11 cellular contexts compared by ENCODE assay signal in genomic region chr20:51650685-51651134, GRCh38.
A peak's percentile ranks its signal among the peaks of the same experiment; 100 is the strongest.
DNase-seq lines count a peak whose midpoint lies in the region; ATAC-seq, FAIRE-seq and TF ChIP-seq lines count a peak whose summit lies in the region.
"Had no signal": no experiment of that assay in that cellular context is flagged by ENCODE, and none has a peak within 500 bp of the region (broad histone marks: within the 10 kb centered on the region; RNA-seq: fewer than 3 reads in every experiment).

No MANE protein-coding gene starts in this region.

- DNase-seq in EH (ENCODE audit: low read depth) (peak; percentile 62), IMR-90 (peak; percentile 78), K562 (ENCODE audit: extremely low read depth in 1 of 4, low spot score in 3 of 4) (no peak), mesothelial cell of epicardium (ENCODE audit: low spot score in 2 of 2, unreplicated experiment in 2 of 2) (no peak)
- DNase-seq in activated CD4-positive, alpha-beta memory T cell treated with anti-CD3 and anti-CD28 coated beads for 36 hours: no peak
- no peak for DNase-seq in CD8-positive, alpha-beta T cell
- DNase-seq: activated naive CD8-positive, alpha-beta T cell treated with anti-CD3 and anti-CD28 coated beads for 36 hours; stimulated activated CD4-positive, alpha-beta T cell treated with anti-CD3 and anti-CD28 coated beads, Interleukin-2, amount 100 ng/mL, for 24 hours had no signal

- H3K9me3 ChIP-seq in IMR-90 (ENCODE audit: control insufficient read depth, insufficient read depth, low read length) (no peaks in the 10 kb centered on the region), K562 (replicated peaks; ENCODE audit: control insufficient read depth, insufficient read depth, low read depth, low read length) (0 out of 2 replicates have a peak, but pooled peaks cover 2% of the 10 kb centered on the region)
- H3K9me3 ChIP-seq in CD8-positive, alpha-beta T cell (ENCODE audit: low read length): no peaks in the 10 kb centered on the region

- ATAC-seq in IMR-90 (ENCODE audit: low read depth) (peak; percentile 69), K562 (0 out of 3 replicates have a peak, but pooled peaks have one; percentile 34), HG03521 (IDR thresholded peaks at IDR 0.05; ENCODE audit: unreplicated experiment) (no peak)
- ATAC-seq in activated CD4-positive, CD25-positive, alpha-beta regulatory T cell treated with anti-CD3 and anti-CD28 coated beads, Interleukin-2, amount 50 U/mL, for 24 hours: no peak
- no peak for ATAC-seq in CD8-positive, alpha-beta T cell

- BruUV-seq in IMR-90 (replicated peaks; lab: Mats Ljungman, UMichigan) (no TSS peak), K562 (replicated peaks; lab: Mats Ljungman, UMichigan) (no TSS peak)

- no peak overlapping the region; the same call in 1 of the 2 replicates for H4K91ac ChIP-seq in IMR-90 (ENCODE audit: insufficient read depth, low read depth, low read length)

- peak overlapping the region; percentile 33 for H2BK120ac ChIP-seq in IMR-90 (ENCODE audit: low read depth, low read length)

- dilution Hi-C loops in IMR-90 (cut with HindIII; ENCODE audit: low sequenced_read_pairs, unreplicated experiment): no loop called here

- H3K27ac ChIP-seq in IMR-90 (ENCODE audit: insufficient read depth, low read length) (no peak overlapping the region), K562 (ENCODE audit: extremely low read depth, low read depth, low read length) (no peak overlapping the region)
- no peak overlapping the region for H3K27ac ChIP-seq in CD8-positive, alpha-beta T cell (ENCODE audit: low read depth, low read length)

- peak overlapping the region; percentile 1; the same call in 1 of the 2 replicates for H4K5ac ChIP-seq in IMR-90 (ENCODE audit: low read depth, low read length)

- peak overlapping the region; percentile 20; the same call in 1 of the 2 replicates for H3K23ac ChIP-seq in IMR-90 (ENCODE audit: low read depth, low read length)

- H4K20me1 ChIP-seq in IMR-90 (ENCODE audit: insufficient read depth, low read length) (no peaks in the 10 kb centered on the region; the same call in 1 of the 2 replicates), K562 (replicated peaks; ENCODE audit: control insufficient read depth, insufficient read depth, low read length) (no peaks in the 10 kb centered on the region; the same call in 1 of the 2 replicates)

- peaks cover 29% of the 10 kb centered on the region for H3K36me3 Mint-ChIP-seq in mesothelial cell of epicardium
- no peaks in the 10 kb centered on the region for H3K36me3 Mint-ChIP-seq in activated CD4-positive, alpha-beta memory T cell treated with anti-CD3 and anti-CD28 coated beads for 36 hours
- H3K36me3 Mint-ChIP-seq in CD8-positive, alpha-beta T cell: no peaks in the 10 kb centered on the region
- H3K36me3 Mint-ChIP-seq: activated naive CD8-positive, alpha-beta T cell treated with anti-CD3 and anti-CD28 coated beads for 36 hours had no signal

- no peaks in the 10 kb centered on the region for H3K9me3 Mint-ChIP-seq in mesothelial cell of epicardium
- H3K9me3 Mint-ChIP-seq in activated CD4-positive, alpha-beta memory T cell treated with anti-CD3 and anti-CD28 coated beads for 36 hours: no peaks in the 10 kb centered on the region
- no peaks in the 10 kb centered on the region for H3K9me3 Mint-ChIP-seq in CD8-positive, alpha-beta T cell
- H3K9me3 Mint-ChIP-seq: activated naive CD8-positive, alpha-beta T cell treated with anti-CD3 and anti-CD28 coated beads for 36 hours had no signal

- H3K9me1 ChIP-seq in IMR-90 (ENCODE audit: insufficient read depth, low read length) (peaks cover 4% of the 10 kb centered on the region), K562 (ENCODE audit: control insufficient read depth, insufficient read depth, low read length) (no peaks in the 10 kb centered on the region)

- 0 out of 3 replicates have a peak overlapping the region, but pooled peaks have one; percentile 29 for H2BK15ac ChIP-seq in IMR-90 (ENCODE audit: low read depth, low read length)

- POLR2A ChIA-PET in IMR-90 (lab: Charles Lee; ENCODE audit: unreplicated experiment) (no interaction called here), K562 (lab: Yijun Ruan, JAX) (no interaction called here)
- POLR2A ChIA-PET in activated CD4-positive, alpha-beta memory T cell treated with anti-CD3 and anti-CD28 coated beads for 36 hours (lab: Charles Lee): no interaction called here
- POLR2A ChIA-PET in CD8-positive, alpha-beta T cell (lab: Charles Lee): no interaction called here

- H3K79me2 ChIP-seq in K562 (ENCODE audit: control insufficient read depth, insufficient read depth, low read length): no peaks in the 10 kb centered on the region

- H3K4me3 ChIP-seq in IMR-90 (ENCODE audit: insufficient read depth, low read depth, low read length) (no peak overlapping the region), K562 (no peak overlapping the region)
- H3K4me3 ChIP-seq in CD8-positive, alpha-beta T cell (ENCODE audit: low read depth, low read length): no peak overlapping the region

- 0 out of 2 replicates have a peak overlapping the region, but pooled peaks have one; percentile 46 for H2BK20ac ChIP-seq in IMR-90 (ENCODE audit: low read depth, low read length)

- TF ChIP-seq CTCF in IMR-90 (conservative IDR thresholded peaks at IDR 0.05; ENCODE audit: low read depth, low read length) (no peak), K562 (IDR thresholded peaks at IDR 0.05 in 2 of 3, conservative IDR thresholded peaks at IDR 0.05 in 1 of 3; ENCODE audit: insufficient read depth in 2 of 3, low read depth in 1 of 3, low read length in 3 of 3) (no peak), mesothelial cell of epicardium (IDR thresholded peaks at IDR 0.05; ENCODE audit: unreplicated experiment) (no peak)
- no peak for TF ChIP-seq CTCF in CD8-positive, alpha-beta T cell (IDR thresholded peaks at IDR 0.05)

- CTCF ChIA-PET in IMR-90 (lab: Yijun Ruan, JAX): no interaction called here
- CTCF ChIA-PET in K562 (lab: Yijun Ruan, JAX; ENCODE audit: low intra/inter-chr PET ratio): interaction anchor here (0.9 kb wide), 1 partner anchor 279 kb away, joined by 4 read pairs; no protein-coding TSS in a partner anchor
- CTCF ChIA-PET in activated CD4-positive, alpha-beta memory T cell treated with anti-CD3 and anti-CD28 coated beads for 36 hours (lab: Charles Lee): no interaction called here
- CTCF ChIA-PET in CD8-positive, alpha-beta T cell (lab: Charles Lee): no interaction called here

- H3K36me3 ChIP-seq in IMR-90 (ENCODE audit: control insufficient read depth, insufficient read depth, low read length) (peaks cover 7% of the 10 kb centered on the region; the same call in 1 of the 2 replicates), K562 (ENCODE audit: control insufficient read depth, insufficient read depth, low read length) (no peaks in the 10 kb centered on the region)
- H3K36me3 ChIP-seq in CD8-positive, alpha-beta T cell (ENCODE audit: insufficient read depth, low read length): no peaks in the 10 kb centered on the region

- H4K8ac ChIP-seq in IMR-90 (ENCODE audit: low read depth in 2 of 2, low read length in 2 of 2): peak overlapping the region; percentile 5 to 68; a peak in 1 of 4 replicates

- H3K9ac ChIP-seq in IMR-90 (ENCODE audit: low read depth, low read length): no peak overlapping the region
- no peak overlapping the region for H3K9ac ChIP-seq in K562 (ENCODE audit: insufficient read depth in 1 of 2, low read depth in 2 of 2, low read length in 2 of 2)

- peaks cover 2 to 32% of the 10 kb centered on the region in 2 experiments; a peak in 2 of 4 replicates for H3K79me1 ChIP-seq in IMR-90 (ENCODE audit: low read depth in 1 of 2, low read length in 2 of 2)

- no CpG with 5 or more reads among the region's 5 CpGs for WGBS in IMR-90 (ENCODE audit: extremely low coverage in 2 of 2, insufficient read length in 1 of 2), 2 experiments
- 35% methylated on average over 5 of the region's 5 CpGs for WGBS in K562 (ENCODE audit: insufficient coverage, low coverage, missing lambda C conversion rate)

- H3K27me3 ChIP-seq in IMR-90 (ENCODE audit: control insufficient read depth, insufficient read depth, low read length) (no peaks in the 10 kb centered on the region), K562 (ENCODE audit: control insufficient read depth in 2 of 2, insufficient read depth in 2 of 2, low read length in 2 of 2) (peaks cover 15 to 30% of the 10 kb centered on the region in 2 experiments; a peak in 4 of 5 replicates)
- H3K27me3 ChIP-seq in CD8-positive, alpha-beta T cell (ENCODE audit: insufficient read depth, low read length): no peaks in the 10 kb centered on the region

- no peak for TF ChIP-seq RAD21 in IMR-90 (IDR thresholded peaks at IDR 0.05; ENCODE audit: low read length)
- TF ChIP-seq RAD21 in K562 (CRISPR knock-in tag; conservative IDR thresholded peaks at IDR 0.05 in 1 of 2, IDR thresholded peaks at IDR 0.05 in 1 of 2): no peak

- H2AFZ ChIP-seq in IMR-90 (replicated peaks; ENCODE audit: low read length, poor library complexity): no peak overlapping the region
- 0 out of 2 replicates have a peak overlapping the region, but pooled peaks have one; percentile 31 for H2AFZ ChIP-seq in K562 (ENCODE audit: low read depth, low read length)

- no peak for TF ChIP-seq EP300 in K562 (IDR thresholded peaks at IDR 0.05; ENCODE audit: low read length)

- no peak overlapping the region for H3K56ac ChIP-seq in IMR-90 (ENCODE audit: extremely low read depth, insufficient read depth, low read length)

- no peak for TF ChIP-seq POLR2A in IMR-90 (IDR thresholded peaks at IDR 0.05; ENCODE audit: low read depth, low read length)
- no peak for TF ChIP-seq POLR2A in K562 (conservative IDR thresholded peaks at IDR 0.05)

- no peak overlapping the region for H2AK9ac ChIP-seq in IMR-90 (replicated peaks; ENCODE audit: low read depth, low read length, poor library complexity)

- in situ Hi-C loops in IMR-90 (cut with MboI; ENCODE audit: low sequenced_read_pairs) (no loop called here), K562 (cut with MboI) (no loop called here)

- H3K27ac Mint-ChIP-seq in mesothelial cell of epicardium: peak overlapping the region; percentile 30
- H3K27ac Mint-ChIP-seq in activated CD4-positive, alpha-beta memory T cell treated with anti-CD3 and anti-CD28 coated beads for 36 hours: no peak overlapping the region
- no peak overlapping the region for H3K27ac Mint-ChIP-seq in CD8-positive, alpha-beta T cell
- H3K27ac Mint-ChIP-seq: activated naive CD8-positive, alpha-beta T cell treated with anti-CD3 and anti-CD28 coated beads for 36 hours had no signal

- H2AK5ac ChIP-seq in IMR-90 (ENCODE audit: low read depth, low read length): peak overlapping the region; percentile 81

- H3K4me3 Mint-ChIP-seq in mesothelial cell of epicardium: no peak overlapping the region
- no peak overlapping the region for H3K4me3 Mint-ChIP-seq in activated CD4-positive, alpha-beta memory T cell treated with anti-CD3 and anti-CD28 coated beads for 36 hours
- H3K4me3 Mint-ChIP-seq in CD8-positive, alpha-beta T cell: no peak overlapping the region
- H3K4me3 Mint-ChIP-seq: activated naive CD8-positive, alpha-beta T cell treated with anti-CD3 and anti-CD28 coated beads for 36 hours had no signal

- H3K4me2 ChIP-seq in IMR-90 (ENCODE audit: low read depth, low read length): peak overlapping the region; percentile 7; the same call in 1 of the 2 replicates
- H3K4me2 ChIP-seq in K562 (ENCODE audit: insufficient read depth, low read length): no peak overlapping the region

- FAIRE-seq in K562 (lab: Jason Lieb, UNC): peak; percentile 49
- FAIRE-seq: keratinocyte had no signal

- H3K4me1 ChIP-seq in IMR-90 (ENCODE audit: control insufficient read depth, insufficient read depth, low read length) (peaks cover 3% of the 10 kb centered on the region; the same call in 1 of the 2 replicates), K562 (replicated peaks in 1 of 2; ENCODE audit: control insufficient read depth in 2 of 2, insufficient read depth in 2 of 2, low read length in 2 of 2) (peaks cover 0 to 3% of the 10 kb centered on the region in 2 experiments; a peak in 1 of 5 replicates)
- no peaks in the 10 kb centered on the region for H3K4me1 ChIP-seq in CD8-positive, alpha-beta T cell (ENCODE audit: insufficient read depth, low read length)

- peak overlapping the region; percentile 45; the same call in 1 of the 2 replicates for H3K4ac ChIP-seq in IMR-90 (ENCODE audit: low read depth, low read length)

- H3K4me1 Mint-ChIP-seq in mesothelial cell of epicardium: peaks cover 13% of the 10 kb centered on the region
- H3K4me1 Mint-ChIP-seq in activated CD4-positive, alpha-beta memory T cell treated with anti-CD3 and anti-CD28 coated beads for 36 hours (ENCODE audit: low read depth): no peaks in the 10 kb centered on the region
- no peaks in the 10 kb centered on the region for H3K4me1 Mint-ChIP-seq in CD8-positive, alpha-beta T cell (ENCODE audit: low read depth)
- H3K4me1 Mint-ChIP-seq: activated naive CD8-positive, alpha-beta T cell treated with anti-CD3 and anti-CD28 coated beads for 36 hours had no signal

- peak overlapping the region; percentile 50 for H3K14ac ChIP-seq in IMR-90 (replicated peaks; ENCODE audit: low read depth, low read length)

- H3K18ac ChIP-seq in IMR-90 (ENCODE audit: low read depth, low read length): peak overlapping the region; percentile 79; the same call in 1 of the 2 replicates

- intact Hi-C loops in IMR-90 (cut with micrococcal nuclease): no loop called here
- intact Hi-C loops in K562 (cut with micrococcal nuclease): no loop called here
- intact Hi-C loops in activated CD4-positive, alpha-beta memory T cell treated with anti-CD3 and anti-CD28 coated beads for 36 hours (cut with micrococcal nuclease): loop anchor here (10.0 kb wide), 1 partner anchor 114 kb away; the partner anchor contains the start of gene ATP9A
- intact Hi-C loops in CD8-positive, alpha-beta T cell (cut with DNase I, micrococcal nuclease): no loop called here

- no peaks in the 10 kb centered on the region for H3K27me3 Mint-ChIP-seq in mesothelial cell of epicardium (ENCODE audit: low read depth)
- H3K27me3 Mint-ChIP-seq in activated CD4-positive, alpha-beta memory T cell treated with anti-CD3 and anti-CD28 coated beads for 36 hours: peaks cover 2% of the 10 kb centered on the region
- no peaks in the 10 kb centered on the region for H3K27me3 Mint-ChIP-seq in CD8-positive, alpha-beta T cell (ENCODE audit: low read depth)

- H2BK5ac ChIP-seq in IMR-90 (ENCODE audit: low read depth, low read length, poor library complexity, severe bottlenecking): peak overlapping the region; percentile 69

Comparison
In these comparisons a context has a peak if more than half of its experiments do, and no peak if none do; other contexts are left out.
1. DNase-seq: peak in EH (single experiment) and IMR-90 (single experiment); none in K562 (0 of 4), mesothelial cell of epicardium (0 of 2), activated CD4-positive, alpha-beta memory T cell treated with anti-CD3 and anti-CD28 coated beads for 36 hours (single experiment) and CD8-positive, alpha-beta T cell (0 of 7).
2. ATAC-seq: peak in IMR-90 (single experiment) and K562 (single experiment); none in HG03521 (single experiment), activated CD4-positive, CD25-positive, alpha-beta regulatory T cell treated with anti-CD3 and anti-CD28 coated beads, Interleukin-2, amount 50 U/mL, for 24 hours (0 of 2) and CD8-positive, alpha-beta T cell (single experiment).